ENCODE assay signal across 9 cellular contexts in the genomic region with DNA sequence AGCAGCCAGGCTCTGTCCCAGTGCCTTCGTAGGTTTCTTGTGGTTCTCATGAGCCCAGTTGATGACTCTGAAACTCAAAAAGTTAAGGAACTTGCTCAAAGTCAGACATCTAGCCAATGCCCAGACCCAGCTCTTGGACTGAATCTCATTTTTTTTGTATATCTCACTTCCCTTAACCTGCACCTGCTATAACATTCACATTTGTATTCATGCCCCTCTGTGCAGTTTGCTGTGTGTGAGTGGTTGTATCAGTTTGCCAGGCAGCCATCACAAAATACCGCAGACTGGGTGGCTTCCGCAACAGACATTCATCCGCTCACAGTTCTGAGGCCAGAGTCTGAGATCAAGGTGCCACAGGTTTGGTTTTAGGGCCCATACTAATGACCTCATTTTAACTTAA. TPM values are rescaled to one million over a fixed set of nuclear protein-coding genes. Genes with fewer than 3 reads are reported as not detected.
A peak's percentile ranks its signal among the peaks of the same experiment; 100 is the strongest.
DNase-seq lines count a peak whose midpoint lies in the region; ATAC-seq and TF ChIP-seq lines count a peak whose summit lies in the region.
"Had no signal": no experiment of that assay in that cellular context is flagged by ENCODE, and none has a peak within 500 bp of the region (broad histone marks: within the 10 kb centered on the region; RNA-seq: fewer than 3 reads in every experiment).

No MANE protein-coding gene starts in this region.

- H3K4me1 Mint-ChIP-seq in WTC11, result peaks cover 3% of the 10 kb centered on the region

- ATAC-seq in GM19328 (IDR thresholded peaks at IDR 0.05; ENCODE audit: unreplicated experiment), result peak; percentile 43
- peak; percentile 47 for ATAC-seq in HG02588 (IDR thresholded peaks at IDR 0.05; ENCODE audit: unreplicated experiment)
- ATAC-seq in HG03354 (IDR thresholded peaks at IDR 0.05; ENCODE audit: poor library complexity, severe bottlenecking, unreplicated experiment), result peak; percentile 69
- ATAC-seq in WTC11, result no peak

- H3K4me3 Mint-ChIP-seq in WTC11, result no peak overlapping the region

- DNase-seq in CD1c-positive myeloid dendritic cell (ENCODE audit: extremely low spot score) (peak; percentile 15), ureter (ENCODE audit: low spot score) (no peak), WTC11 (ENCODE audit: low spot score) (no peak), medulla oblongata (ENCODE audit: extremely low spot score) (no peak)
- DNase-seq in NK-92 treated with Interleukin-12 subunit alpha and Interleukin-12 subunit beta, amount 100 ng/mL, for 24 hours (lab: John Stamatoyannopoulos, UW), result no peak
- DNase-seq: NCI-H345 had no signal

- peaks cover 13% of the 10 kb centered on the region for H3K36me3 Mint-ChIP-seq in WTC11

- TF ChIP-seq CTCF in WTC11 (IDR thresholded peaks at IDR 0.05), result no peak

- peaks cover 26% of the 10 kb centered on the region for H3K9me3 Mint-ChIP-seq in WTC11

- CTCF ChIA-PET in WTC11 (lab: Charles Lee), result no interaction called here

- H3K27ac Mint-ChIP-seq in WTC11, result no peak overlapping the region

- POLR2A ChIA-PET in WTC11 (lab: Charles Lee), result no interaction called here

- H3K27me3 Mint-ChIP-seq in WTC11 (ENCODE audit: low read depth), result no peaks in the 10 kb centered on the region

TF ChIP-seq in WTC11, 78 proteins besides CTCF, POLR2A, EP300 and RAD21:
- TF ChIP-seq OVOL2 (CRISPR knock-in tag; IDR thresholded peaks at IDR 0.05; ENCODE audit: borderline replicate concordance) (no peak), SMAD4 (CRISPR knock-in tag; IDR thresholded peaks at IDR 0.05) (no peak), ZNF317 (CRISPR knock-in tag; IDR thresholded peaks at IDR 0.05; ENCODE audit: borderline replicate concordance, low read depth) (no peak), ATF1 (CRISPR knock-in tag; IDR thresholded peaks at IDR 0.05) (no peak), RORB (CRISPR knock-in tag; IDR thresholded peaks at IDR 0.05) (no peak), CREM (CRISPR knock-in tag; IDR thresholded peaks at IDR 0.05) (no peak), ZNF121 (CRISPR knock-in tag; IDR thresholded peaks at IDR 0.05) (no peak), IRF2 (CRISPR knock-in tag; IDR thresholded peaks at IDR 0.05; ENCODE audit: borderline replicate concordance, low read depth) (no peak), SOX15 (CRISPR knock-in tag; IDR thresholded peaks at IDR 0.05) (no peak), ZNF263 (CRISPR knock-in tag; IDR thresholded peaks at IDR 0.05; ENCODE audit: low read depth) (no peak), SMAD3 (CRISPR knock-in tag; IDR thresholded peaks at IDR 0.05; ENCODE audit: borderline replicate concordance) (no peak), FOXJ3 (CRISPR knock-in tag; IDR thresholded peaks at IDR 0.05; ENCODE audit: borderline replicate concordance) (no peak)
- TF ChIP-seq, protein P1, sequence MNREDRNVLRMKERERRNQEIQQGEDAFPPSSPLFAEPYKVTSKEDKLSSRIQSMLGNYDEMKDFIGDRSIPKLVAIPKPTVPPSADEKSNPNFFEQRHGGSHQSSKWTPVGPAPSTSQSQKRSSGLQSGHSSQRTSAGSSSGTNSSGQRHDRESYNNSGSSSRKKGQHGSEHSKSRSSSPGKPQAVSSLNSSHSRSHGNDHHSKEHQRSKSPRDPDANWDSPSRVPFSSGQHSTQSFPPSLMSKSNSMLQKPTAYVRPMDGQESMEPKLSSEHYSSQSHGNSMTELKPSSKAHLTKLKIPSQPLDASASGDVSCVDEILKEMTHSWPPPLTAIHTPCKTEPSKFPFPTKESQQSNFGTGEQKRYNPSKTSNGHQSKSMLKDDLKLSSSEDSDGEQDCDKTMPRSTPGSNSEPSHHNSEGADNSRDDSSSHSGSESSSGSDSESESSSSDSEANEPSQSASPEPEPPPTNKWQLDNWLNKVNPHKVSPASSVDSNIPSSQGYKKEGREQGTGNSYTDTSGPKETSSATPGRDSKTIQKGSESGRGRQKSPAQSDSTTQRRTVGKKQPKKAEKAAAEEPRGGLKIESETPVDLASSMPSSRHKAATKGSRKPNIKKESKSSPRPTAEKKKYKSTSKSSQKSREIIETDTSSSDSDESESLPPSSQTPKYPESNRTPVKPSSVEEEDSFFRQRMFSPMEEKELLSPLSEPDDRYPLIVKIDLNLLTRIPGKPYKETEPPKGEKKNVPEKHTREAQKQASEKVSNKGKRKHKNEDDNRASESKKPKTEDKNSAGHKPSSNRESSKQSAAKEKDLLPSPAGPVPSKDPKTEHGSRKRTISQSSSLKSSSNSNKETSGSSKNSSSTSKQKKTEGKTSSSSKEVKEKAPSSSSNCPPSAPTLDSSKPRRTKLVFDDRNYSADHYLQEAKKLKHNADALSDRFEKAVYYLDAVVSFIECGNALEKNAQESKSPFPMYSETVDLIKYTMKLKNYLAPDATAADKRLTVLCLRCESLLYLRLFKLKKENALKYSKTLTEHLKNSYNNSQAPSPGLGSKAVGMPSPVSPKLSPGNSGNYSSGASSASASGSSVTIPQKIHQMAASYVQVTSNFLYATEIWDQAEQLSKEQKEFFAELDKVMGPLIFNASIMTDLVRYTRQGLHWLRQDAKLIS (CRISPR knock-in tag; IDR thresholded peaks at IDR 0.05; ENCODE audit: borderline replicate concordance), result no peak
- TF ChIP-seq, protein P2, sequence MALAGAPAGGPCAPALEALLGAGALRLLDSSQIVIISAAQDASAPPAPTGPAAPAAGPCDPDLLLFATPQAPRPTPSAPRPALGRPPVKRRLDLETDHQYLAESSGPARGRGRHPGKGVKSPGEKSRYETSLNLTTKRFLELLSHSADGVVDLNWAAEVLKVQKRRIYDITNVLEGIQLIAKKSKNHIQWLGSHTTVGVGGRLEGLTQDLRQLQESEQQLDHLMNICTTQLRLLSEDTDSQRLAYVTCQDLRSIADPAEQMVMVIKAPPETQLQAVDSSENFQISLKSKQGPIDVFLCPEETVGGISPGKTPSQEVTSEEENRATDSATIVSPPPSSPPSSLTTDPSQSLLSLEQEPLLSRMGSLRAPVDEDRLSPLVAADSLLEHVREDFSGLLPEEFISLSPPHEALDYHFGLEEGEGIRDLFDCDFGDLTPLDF (CRISPR knock-in tag; IDR thresholded peaks at IDR 0.05), result no peak
- TF ChIP-seq, protein P3, sequence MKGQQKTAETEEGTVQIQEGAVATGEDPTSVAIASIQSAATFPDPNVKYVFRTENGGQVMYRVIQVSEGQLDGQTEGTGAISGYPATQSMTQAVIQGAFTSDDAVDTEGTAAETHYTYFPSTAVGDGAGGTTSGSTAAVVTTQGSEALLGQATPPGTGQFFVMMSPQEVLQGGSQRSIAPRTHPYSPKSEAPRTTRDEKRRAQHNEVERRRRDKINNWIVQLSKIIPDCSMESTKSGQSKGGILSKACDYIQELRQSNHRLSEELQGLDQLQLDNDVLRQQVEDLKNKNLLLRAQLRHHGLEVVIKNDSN (CRISPR knock-in tag; IDR thresholded peaks at IDR 0.05), result no peak
- TF ChIP-seq, protein P4, sequence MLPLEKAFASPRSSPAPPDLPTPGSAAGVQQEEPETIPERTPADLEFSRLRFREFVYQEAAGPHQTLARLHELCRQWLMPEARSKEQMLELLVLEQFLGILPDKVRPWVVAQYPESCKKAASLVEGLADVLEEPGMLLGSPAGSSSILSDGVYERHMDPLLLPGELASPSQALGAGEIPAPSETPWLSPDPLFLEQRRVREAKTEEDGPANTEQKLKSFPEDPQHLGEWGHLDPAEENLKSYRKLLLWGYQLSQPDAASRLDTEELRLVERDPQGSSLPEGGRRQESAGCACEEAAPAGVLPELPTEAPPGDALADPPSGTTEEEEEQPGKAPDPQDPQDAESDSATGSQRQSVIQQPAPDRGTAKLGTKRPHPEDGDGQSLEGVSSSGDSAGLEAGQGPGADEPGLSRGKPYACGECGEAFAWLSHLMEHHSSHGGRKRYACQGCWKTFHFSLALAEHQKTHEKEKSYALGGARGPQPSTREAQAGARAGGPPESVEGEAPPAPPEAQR (CRISPR knock-in tag; IDR thresholded peaks at IDR 0.05), result no peak

RNA-seq across cellular contexts. Expression of a gene that starts 49.9 kb away (rescaled TPM):
- 3.2 TPM for total RNA-seq in ureter
- 0.25 to 1.3 TPM (median 1.2 TPM) in 3 replicates for total RNA-seq in WTC11 (2021)
